8 cellular contexts compared by ENCODE assay signal in the genomic region with DNA sequence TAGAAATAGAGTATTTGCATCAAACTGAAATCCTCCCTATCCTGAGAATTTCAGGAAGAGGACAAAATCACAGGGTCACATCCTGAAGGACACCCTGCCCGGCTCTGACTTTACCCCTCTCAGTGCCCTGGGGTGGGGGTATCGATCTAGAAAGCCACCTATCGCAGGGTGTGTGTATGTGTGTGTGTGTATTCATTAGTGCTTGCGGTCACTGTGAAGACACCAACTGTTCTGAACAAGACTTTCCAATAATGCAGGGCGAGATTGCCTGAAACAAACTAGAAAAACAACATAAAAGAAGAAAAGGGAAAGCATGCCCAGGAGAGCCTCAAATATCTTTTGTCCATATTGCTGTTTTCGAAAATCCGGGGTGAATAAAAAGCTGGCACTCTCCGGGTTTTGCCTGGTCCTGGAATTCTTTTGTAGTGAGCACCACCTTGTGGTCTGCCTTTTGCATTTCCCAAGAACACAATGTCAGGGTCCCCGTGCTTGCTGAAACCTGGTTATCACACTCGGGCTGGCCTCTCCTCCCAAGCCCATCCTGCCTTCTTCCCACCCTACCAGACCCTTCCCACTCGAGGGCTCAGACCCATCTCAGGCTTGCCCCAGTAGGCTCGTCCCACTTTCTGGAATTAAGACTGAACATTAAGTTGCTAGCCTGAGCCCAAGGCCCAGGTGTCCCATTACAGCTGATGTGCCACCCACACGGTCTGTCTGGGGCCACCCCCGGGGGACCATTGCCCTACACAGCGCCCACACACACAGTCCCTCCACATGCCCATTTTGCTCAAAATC. TPM values are rescaled to one million over a fixed set of nuclear protein-coding genes. Genes with fewer than 3 reads are reported as not detected.
DNase-seq lines count a peak whose midpoint lies in the region; ATAC-seq and TF ChIP-seq lines count a peak whose summit lies in the region.

No MANE protein-coding gene starts in this region.

- peaks cover 9% of the 10 kb centered on the region for H3K4me1 ChIP-seq in left ventricle myocardium inferior

- no peaks in the 10 kb centered on the region for H3K9me3 ChIP-seq in AG04450 (ENCODE audit: control insufficient read depth, insufficient read depth, low read length)
- no peaks in the 10 kb centered on the region for H3K9me3 ChIP-seq in left ventricle myocardium inferior (replicated peaks)

- CTCF ChIA-PET in AG04450 (lab: Charles Lee) = interaction anchor here (0.6 to 5.6 kb wide), 9 partner anchors 13 to 717 kb away, joined by 3 to 57 read pairs (median 7); no protein-coding TSS in a partner anchor

- peak; percentile 73 for TF ChIP-seq CTCF in AG04450 (IDR thresholded peaks at IDR 0.05; ENCODE audit: low read depth, low read length)
- TF ChIP-seq CTCF in GM12872 (IDR thresholded peaks at IDR 0.05; ENCODE audit: insufficient read depth, low read depth, low read length) = peak; percentile 72
- peak; percentile 74 for TF ChIP-seq CTCF in left ventricle myocardium inferior (IDR thresholded peaks at IDR 0.05; ENCODE audit: borderline replicate concordance)

- H3K27me3 ChIP-seq in AG04450 (ENCODE audit: control insufficient read depth, insufficient read depth, low read length) (no peaks in the 10 kb centered on the region), left ventricle myocardium inferior (ENCODE audit: low read depth) (no peaks in the 10 kb centered on the region)

- no peak for ATAC-seq in HG02763 (IDR thresholded peaks at IDR 0.05; ENCODE audit: unreplicated experiment)
- ATAC-seq in HG02623 (IDR thresholded peaks at IDR 0.05; ENCODE audit: unreplicated experiment) = no peak

- H3K27ac ChIP-seq in AG04450 (ENCODE audit: low read depth, low read length) = no peak overlapping the region
- no peak overlapping the region for H3K27ac ChIP-seq in left ventricle myocardium inferior (replicated peaks)

- DNase-seq in AG04450 (ENCODE audit: low read depth, low spot score) (peak; percentile 30), NCI-H2171 treated with DMSO at 0.1 percent for 48 hours (lab: John Stamatoyannopoulos, UW) (peak; percentile 75), amniotic epithelial cell (ENCODE audit: low read depth) (peak; percentile 64), left ventricle myocardium inferior (no peak), putamen (ENCODE audit: low spot score) (peak; percentile 56)

- H3K4me3 ChIP-seq in AG04450 (ENCODE audit: low read depth, low read length) = no peak overlapping the region
- H3K4me3 ChIP-seq in left ventricle myocardium inferior = no peak overlapping the region

- intact Hi-C loops in left ventricle myocardium inferior (cut with micrococcal nuclease) = loop anchor here (5.0 kb wide), 1 partner anchor 708 kb away; no protein-coding TSS in a partner anchor

- no peaks in the 10 kb centered on the region for H3K36me3 ChIP-seq in left ventricle myocardium inferior

- POLR2A ChIA-PET in AG04450 (lab: Yijun Ruan, JAX) = no interaction called here

RNA-seq across cellular contexts. Expression of a gene that starts 25.0 kb away (rescaled TPM):
- 94.6 and 139 TPM in 2 replicates for polyA plus RNA-seq in AG04450 (2011; rRNA removed)
- polyA minus RNA-seq in AG04450 (2011; rRNA and poly(A)+ RNA removed) = 20.6 and 28.8 TPM in 2 replicates
- 97.0 TPM for total RNA-seq in left ventricle myocardium inferior
